ENCODE assay signal across 19 cellular contexts in genomic region chr10:116766241-116767198, GRCh38. TPM values are rescaled to one million over a fixed set of nuclear protein-coding genes. Genes with fewer than 3 reads are reported as not detected.
DNase-seq lines count a peak whose midpoint lies in the region; ATAC-seq, FAIRE-seq and TF ChIP-seq lines count a peak whose summit lies in the region.
"Had no signal": no experiment of that assay in that cellular context is flagged by ENCODE, and none has a peak within 500 bp of the region (broad histone marks: within the 10 kb centered on the region; RNA-seq: fewer than 3 reads in every experiment).

No MANE protein-coding gene starts in this region.

- H3K9me3 Mint-ChIP-seq in HFFc6 (no peaks in the 10 kb centered on the region; the same call in 1 of the 2 replicates), endodermal cell (peaks cover 15% of the 10 kb centered on the region), nephron (peaks cover 17% of the 10 kb centered on the region)
- H3K9me3 Mint-ChIP-seq: activated naive CD8-positive, alpha-beta T cell treated with anti-CD3 and anti-CD28 coated beads, Interleukin-2, amount 50 U/mL, for 24 hours; stimulated activated naive CD8-positive, alpha-beta T cell treated with anti-CD3 and anti-CD28 coated beads, Interleukin-15, Interleukin-2, amounts not matched to agents 100 ng/mL and 50 ng/mL, for 24 hours; T-helper 2 cell treated with Interferon-gamma antibody and Interleukin-4, amounts not matched to agents 5 μg/mL and 100 μg/mL, for 36 hours had no signal

- WGBS in A549 (ENCODE audit: missing lambda C conversion rate): 57% methylated on average over 14 of the region's 14 CpGs
- 62 to 83% methylated on average over 9 to 14 of the region's 14 CpGs for WGBS in endodermal cell (ENCODE audit: insufficient coverage in 1 of 2, insufficient read length in 1 of 2), 2 experiments

- H3K9me3 ChIP-seq in A549 (peaks cover 14% of the 10 kb centered on the region), endodermal cell (ENCODE audit: control insufficient read depth, low read length) (no peaks in the 10 kb centered on the region)

- TF ChIP-seq RAD21 in A549 (conservative IDR thresholded peaks at IDR 0.05 in 1 of 2, IDR thresholded peaks at IDR 0.05 in 1 of 2): no peak; a peak in 1 of 5 replicates

- H3K4me1 Mint-ChIP-seq in HFFc6 (ENCODE audit: low read depth): peaks cover 53% of the 10 kb centered on the region
- H3K4me1 Mint-ChIP-seq in endodermal cell: no peaks in the 10 kb centered on the region
- peaks cover 23% of the 10 kb centered on the region for H3K4me1 Mint-ChIP-seq in nephron
- H3K4me1 Mint-ChIP-seq: activated naive CD8-positive, alpha-beta T cell treated with anti-CD3 and anti-CD28 coated beads, Interleukin-2, amount 50 U/mL, for 24 hours had no signal

- H3K4me3 ChIP-seq in A549 (no peak overlapping the region), endodermal cell (ENCODE audit: low read length) (no peak overlapping the region)

- peaks cover 4% of the 10 kb centered on the region for H3K27me3 Mint-ChIP-seq in HFFc6 (ENCODE audit: insufficient read depth)
- H3K27me3 Mint-ChIP-seq in endodermal cell (ENCODE audit: insufficient read depth): peaks cover 4% of the 10 kb centered on the region
- peaks cover 10% of the 10 kb centered on the region for H3K27me3 Mint-ChIP-seq in nephron (ENCODE audit: low read depth)

- CTCF ChIA-PET in A549 (lab: Yijun Ruan, JAX): interaction anchor here (0.7 to 2.9 kb wide), 3 partner anchors 10 to 85 kb away, joined by 4 to 12 read pairs (median 4); no protein-coding TSS in a partner anchor

- H3K27ac ChIP-seq in A549 (peak overlapping the region; percentile 53 to 86), endodermal cell (ENCODE audit: low read depth, low read length) (no peak overlapping the region)

- peak overlapping the region; percentile 56 for H3K4me2 ChIP-seq in A549

- no peak for FAIRE-seq in A549 (lab: Jason Lieb, UNC)
- FAIRE-seq: urothelium cell line had no signal

- H3K36me3 Mint-ChIP-seq in HFFc6 (ENCODE audit: low read depth) (no peaks in the 10 kb centered on the region), endodermal cell (ENCODE audit: low read depth) (no peaks in the 10 kb centered on the region), nephron (ENCODE audit: low read depth) (no peaks in the 10 kb centered on the region)

- TF ChIP-seq EP300 in A549 (IDR thresholded peaks at IDR 0.05): no peak

- no peak overlapping the region for H3K4me3 Mint-ChIP-seq in HFFc6
- H3K4me3 Mint-ChIP-seq in endodermal cell: no peak overlapping the region
- H3K4me3 Mint-ChIP-seq in nephron: no peak overlapping the region
- H3K4me3 Mint-ChIP-seq: activated naive CD8-positive, alpha-beta T cell treated with anti-CD3 and anti-CD28 coated beads, Interleukin-2, amount 50 U/mL, for 24 hours; stimulated activated naive CD8-positive, alpha-beta T cell treated with anti-CD3 and anti-CD28 coated beads, Interleukin-15, Interleukin-2, amounts not matched to agents 100 ng/mL and 50 ng/mL, for 24 hours; T-helper 2 cell treated with Interferon-gamma antibody and Interleukin-4, amounts not matched to agents 5 μg/mL and 100 μg/mL, for 36 hours had no signal

- DNase-seq in A549 (ENCODE audit: low read depth in 1 of 2, low spot score in 1 of 2) (no peak), HFFc6 (no peak), endodermal cell (no peak), SKM-1 treated with dmso at 0.1 percent for 144 hours (lab: John Stamatoyannopoulos, UW; ENCODE audit: unreplicated experiment) (no peak)
- DNase-seq in stimulated activated CD4-positive, alpha-beta T cell treated with anti-CD3 and anti-CD28 coated beads, Interleukin-1b, Interleukin-23, amount 100 ng/mL, for 48 hours: no peak
- no peak for DNase-seq in stimulated activated CD8-positive, alpha-beta memory T cell treated with anti-CD3 and anti-CD28 coated beads, Interleukin-4, amount 100 ng/mL, for 48 hours
- no peak for DNase-seq in activated naive CD4-positive, alpha-beta T cell treated with Interleukin-2 at 50 U/mL for 16 hours
- DNase-seq: activated CD8-positive, alpha-beta memory T cell treated with anti-CD3 and anti-CD28 coated beads for 24 hours; COR-L47; NCI-H1694 treated with DMSO at 0.1 percent for 48 hours; NCI-H446 treated with DMSO at 0.1 percent for 48 hours; SHP77 had no signal

- no peak for TF ChIP-seq POLR2A in A549 (IDR thresholded peaks at IDR 0.05; ENCODE audit: low read length)

- no peaks in the 10 kb centered on the region for H3K36me3 ChIP-seq in endodermal cell (ENCODE audit: control insufficient read depth, insufficient read depth, low read length)

- TF ChIP-seq CTCF in A549 (IDR thresholded peaks at IDR 0.05) (no peak), HFFc6 (IDR thresholded peaks at IDR 0.05) (peak; percentile 23; the same call in 1 of the 2 replicates), endodermal cell (conservative IDR thresholded peaks at IDR 0.05) (peak; percentile 36), nephron (IDR thresholded peaks at IDR 0.05; ENCODE audit: unreplicated experiment in 3 of 3) (peak in 1 of 3 experiments; percentile 21)

- H3K27me3 ChIP-seq in endodermal cell (ENCODE audit: control insufficient read depth, insufficient read depth, low read length, poor library complexity, severe bottlenecking): no peaks in the 10 kb centered on the region

- H3K4me1 ChIP-seq in A549 (peaks cover 48% of the 10 kb centered on the region), endodermal cell (ENCODE audit: control insufficient read depth, insufficient read depth, low read length) (no peaks in the 10 kb centered on the region)

- POLR2A ChIA-PET in A549 (lab: Yijun Ruan, JAX): interaction anchor here (0.7 kb wide), 1 partner anchor 24 kb away, joined by 5 read pairs; the partner anchor contains the start of gene HSPA12A

- H3K27ac Mint-ChIP-seq in HFFc6 (no peak overlapping the region), endodermal cell (no peak overlapping the region), nephron (peak overlapping the region in 2 of 3 experiments; percentile 1 to 11)
- H3K27ac Mint-ChIP-seq: activated naive CD8-positive, alpha-beta T cell treated with anti-CD3 and anti-CD28 coated beads, Interleukin-2, amount 50 U/mL, for 24 hours; progenitor cell of endocrine pancreas; stimulated activated naive CD8-positive, alpha-beta T cell treated with anti-CD3 and anti-CD28 coated beads, Interleukin-15, Interleukin-2, amounts not matched to agents 100 ng/mL and 50 ng/mL, for 24 hours; T-helper 2 cell treated with Interferon-gamma antibody and Interleukin-4, amounts not matched to agents 5 μg/mL and 100 μg/mL, for 36 hours had no signal

- ATAC-seq in A549: no peak
- ATAC-seq: activated CD4-positive, CD25-positive, alpha-beta regulatory T cell treated with anti-CD3 and anti-CD28 coated beads, Interleukin-2, amount 50 U/mL, for 24 hours; activated naive CD8-positive, alpha-beta T cell treated with anti-CD3 and anti-CD28 coated beads, Interleukin-2, amount 50 U/mL, for 24 hours had no signal

- no peak overlapping the region for H3K9ac ChIP-seq in endodermal cell (ENCODE audit: extremely low read depth, low read length, poor library complexity, severe bottlenecking)

TF ChIP-seq in A549, 52 proteins besides CTCF, POLR2A, EP300 and RAD21:
- TF ChIP-seq CBX8 (IDR thresholded peaks at IDR 0.05): no peak
- TF ChIP-seq CHD2 (IDR thresholded peaks at IDR 0.05; ENCODE audit: low read length, partially characterized antibody): no peak
- no peak for TF ChIP-seq NR3C1 (IDR thresholded peaks at IDR 0.05)
- TF ChIP-seq CEBPB (IDR thresholded peaks at IDR 0.05): no peak

RNA-seq across cellular contexts. Expression of gene HSPA12A, which starts 24.2 kb away (rescaled TPM):
- polyA plus RNA-seq in A549 (2011; rRNA removed) (17.0 and 17.4 TPM in 2 replicates), A549 (2017; fragmentation: RNase III; extraction: RNeasy Plus Mini Kit Qiagen cat#74134 plus additional on column Dnase treatment) (16.7 to 17.8 TPM (median 16.9 TPM) in 3 replicates)
- 7.7 and 9.1 TPM in 2 replicates for polyA plus RNA-seq in A549 (2012; cell fraction: cytosol; rRNA removed)
- polyA plus RNA-seq in A549 (2012; cell fraction: nucleus; rRNA removed): 20.5 and 23.0 TPM in 2 replicates
- polyA minus RNA-seq in A549 (2011; rRNA and poly(A)+ RNA removed): 25.2 and 27.4 TPM in 2 replicates
- 10 to 100 TPM; 16.6 to 19.4 (median 17.7) TPM for total RNA-seq in HFFc6 (2021; fragmentation: NEBNext Ultra II Directional; extraction: Animal tissue kit (Norgen Biotek cat#: 25700))
- total RNA-seq in endodermal cell: 10 to 100 TPM; 13.9 to 15.4 TPM
- 5.3 TPM for polyA plus RNA-seq in endodermal cell (2013, experiment 1 of 2)
- 4.5 TPM for polyA plus RNA-seq in endodermal cell (2013, experiment 2 of 2)

Comparison
In these comparisons a context has a peak if more than half of its experiments do, and no peak if none do; other contexts are left out.
1. H3K27ac Mint-ChIP-seq: peak in nephron (2 of 3); none in HFFc6 (single experiment) and endodermal cell (single experiment).